Comparison of ENCODE assay signal across 33 cellular contexts in genomic region chr10:37563715-37564108, GRCh38.
"Had no signal": no experiment of that assay in that cellular context is flagged by ENCODE, and none has a peak within 500 bp of the region (broad histone marks: within the 10 kb centered on the region; RNA-seq: fewer than 3 reads in every experiment).

No MANE protein-coding gene starts in this region.

- H3K4me3 Mint-ChIP-seq: activated CD8-positive, alpha-beta T cell treated with anti-CD3 and anti-CD28 coated beads for 36 hours; activated naive CD4-positive, alpha-beta T cell treated with anti-CD3 and anti-CD28 coated beads for 36 hours; activated naive CD4-positive, alpha-beta T cell treated with anti-CD3 and anti-CD28 coated beads, Interleukin-2, amount 50 U/mL, for 24 hours; activated naive CD8-positive, alpha-beta T cell treated with anti-CD3 and anti-CD28 coated beads for 36 hours; activated naive CD8-positive, alpha-beta T cell treated with anti-CD3 and anti-CD28 coated beads, Interleukin-2, amount 50 U/mL, for 24 hours; activated T-helper 1 cell treated with anti-CD3 and anti-CD28 coated beads, Interleukin-12 subunit alpha, Interleukin-12 subunit beta, Interleukin-2, Interleukin-4 antibody, amounts not matched to agents 30 ng/mL and 10 ng/mL and 1 ng/mL, durations not matched to agents 14 hours and 24 hours and 36 hours; brain; central memory CD8-positive, alpha-beta T cell; dendritic cell treated with granulocyte-macrophage colony-stimulating factor and Interleukin-4, amounts not matched to agents 40 ng/mL and 50 ng/mL, for 4 days; endodermal cell had no signal

- H3K36me3 ChIP-seq: ascending aorta, breast epithelium, esophagus muscularis mucosa, gastrocnemius medialis, heart left ventricle had no signal

- H3K4me3 ChIP-seq: ascending aorta, breast epithelium, coronary artery, dorsolateral prefrontal cortex, esophagus muscularis mucosa, gastrocnemius medialis, heart left ventricle had no signal

- H3K4me1 ChIP-seq: ascending aorta, breast epithelium, esophagus muscularis mucosa, foreskin keratinocyte, gastrocnemius medialis had no signal

- H3K36me3 Mint-ChIP-seq: activated naive CD4-positive, alpha-beta T cell treated with anti-CD3 and anti-CD28 coated beads, Interleukin-2, amount 50 U/mL, for 24 hours; activated naive CD8-positive, alpha-beta T cell treated with anti-CD3 and anti-CD28 coated beads for 36 hours; brain had no signal

- H3K27me3 ChIP-seq: ascending aorta, breast epithelium, esophagus muscularis mucosa, foreskin keratinocyte, gastrocnemius medialis, heart left ventricle had no signal

- H3K4me1 Mint-ChIP-seq: activated naive CD4-positive, alpha-beta T cell treated with anti-CD3 and anti-CD28 coated beads, Interleukin-2, amount 50 U/mL, for 24 hours; activated naive CD8-positive, alpha-beta T cell treated with anti-CD3 and anti-CD28 coated beads for 36 hours; activated naive CD8-positive, alpha-beta T cell treated with anti-CD3 and anti-CD28 coated beads, Interleukin-2, amount 50 U/mL, for 24 hours; brain; central memory CD8-positive, alpha-beta T cell; endodermal cell had no signal

- H3K9me3 ChIP-seq: ascending aorta, breast epithelium, esophagus muscularis mucosa, gastrocnemius medialis, heart left ventricle had no signal

- DNase-seq: activated CD4-positive, alpha-beta T cell treated with anti-CD3 and anti-CD28 coated beads for 1 hour; activated CD4-positive, alpha-beta T cell treated with anti-CD3 and anti-CD28 coated beads for 48 hours; activated CD4-positive, alpha-beta T cell treated with anti-CD3 and anti-CD28 coated beads, Interleukin-2, amount 50 U/mL, for 1 hour; activated CD4-positive, alpha-beta T cell treated with anti-CD3 and anti-CD28 coated beads, Interleukin-2, amount 50 U/mL, for 48 hours; activated CD4-positive, CD25-positive, alpha-beta regulatory T cell; activated CD8-positive, alpha-beta memory T cell treated with anti-CD3 and anti-CD28 coated beads for 24 hours; activated CD8-positive, alpha-beta memory T cell treated with anti-CD3 and anti-CD28 coated beads, Interleukin-2, amount 50 U/mL, for 4 hours; activated CD8-positive, alpha-beta T cell treated with anti-CD3 and anti-CD28 coated beads for 36 hours; activated effector memory CD4-positive, alpha-beta T cell treated with anti-CD3 and anti-CD28 coated beads, Interleukin-2, amount 50 U/mL, for 16 hours; activated naive CD4-positive, alpha-beta T cell treated with anti-CD3 and anti-CD28 coated beads for 36 hours; activated naive CD8-positive, alpha-beta T cell treated with anti-CD3 and anti-CD28 coated beads for 36 hours; activated naive CD8-positive, alpha-beta T cell treated with anti-CD3 and anti-CD28 coated beads, Interleukin-2, amount 50 U/mL, for 24 hours; activated T-cell treated with anti-CD3 and anti-CD28 coated beads, Interleukin-2, amount 50 U/mL, for 1 hour; activated T-cell treated with anti-CD3 and anti-CD28 coated beads, Interleukin-2, amount 50 U/mL, for 48 hours; dorsolateral prefrontal cortex; effector memory CD4-positive, alpha-beta T cell; endodermal cell; erythroblast; foreskin keratinocyte; gastrocnemius medialis; glutamatergic neuron; heart left ventricle; T-helper 2 cell had no signal

- H3K27ac Mint-ChIP-seq: activated CD8-positive, alpha-beta T cell treated with anti-CD3 and anti-CD28 coated beads for 36 hours; activated naive CD4-positive, alpha-beta T cell treated with anti-CD3 and anti-CD28 coated beads for 36 hours; activated naive CD4-positive, alpha-beta T cell treated with anti-CD3 and anti-CD28 coated beads, Interleukin-2, amount 50 U/mL, for 24 hours; activated naive CD8-positive, alpha-beta T cell treated with anti-CD3 and anti-CD28 coated beads for 36 hours; activated naive CD8-positive, alpha-beta T cell treated with anti-CD3 and anti-CD28 coated beads, Interleukin-2, amount 50 U/mL, for 24 hours; activated T-helper 1 cell treated with anti-CD3 and anti-CD28 coated beads, Interleukin-12 subunit alpha, Interleukin-12 subunit beta, Interleukin-2, Interleukin-4 antibody, amounts not matched to agents 30 ng/mL and 10 ng/mL and 1 ng/mL, durations not matched to agents 14 hours and 24 hours and 36 hours; activated T-helper 2 cell treated with anti-CD3 and anti-CD28 coated beads, Interferon-gamma antibody, Interleukin-2, Interleukin-4, amounts not matched to agents 10 μg/mL and 5 μg/mL and 100 μg/mL, durations not matched to agents 14 hours and 24 hours and 36 hours; brain; dendritic cell treated with granulocyte-macrophage colony-stimulating factor and Interleukin-4, amounts not matched to agents 40 ng/mL and 50 ng/mL, for 4 days; endodermal cell had no signal

- ATAC-seq: activated CD8-positive, alpha-beta T cell treated with anti-CD3 and anti-CD28 coated beads for 36 hours; activated naive CD8-positive, alpha-beta T cell treated with anti-CD3 and anti-CD28 coated beads, Interleukin-2, amount 50 U/mL, for 24 hours; foreskin keratinocyte; gastrocnemius medialis had no signal

- H3K27me3 Mint-ChIP-seq: activated CD8-positive, alpha-beta T cell treated with anti-CD3 and anti-CD28 coated beads for 36 hours; activated naive CD4-positive, alpha-beta T cell treated with anti-CD3 and anti-CD28 coated beads, Interleukin-2, amount 50 U/mL, for 24 hours; activated naive CD8-positive, alpha-beta T cell treated with anti-CD3 and anti-CD28 coated beads for 36 hours; activated naive CD8-positive, alpha-beta T cell treated with anti-CD3 and anti-CD28 coated beads, Interleukin-2, amount 50 U/mL, for 24 hours; central memory CD8-positive, alpha-beta T cell; dendritic cell treated with granulocyte-macrophage colony-stimulating factor and Interleukin-4, amounts not matched to agents 40 ng/mL and 50 ng/mL, for 4 days had no signal

- H3K27ac ChIP-seq: ascending aorta, breast epithelium, coronary artery, dorsolateral prefrontal cortex, esophagus muscularis mucosa, foreskin keratinocyte, gastrocnemius medialis, heart left ventricle had no signal
